ENCODE assay signal across 23 cellular contexts in genomic region chr17:60188727-60189126, GRCh38. TPM values are rescaled to one million over a fixed set of nuclear protein-coding genes. Genes with fewer than 3 reads are reported as not detected.
"Had no signal": no experiment of that assay in that cellular context is flagged by ENCODE, and none has a peak within 500 bp of the region (broad histone marks: within the 10 kb centered on the region; RNA-seq: fewer than 3 reads in every experiment).

No MANE protein-coding gene starts in this region.

- H3K4me1 ChIP-seq: neural progenitor cell, tibial nerve, vagina had no signal

- H3K27ac ChIP-seq: neural progenitor cell, ovary, right atrium auricular region, right lobe of liver, tibial nerve, vagina had no signal

- H3K4me3 ChIP-seq: left lung, lung, neural progenitor cell, ovary, right atrium auricular region, right lobe of liver, smooth muscle cell, tibial nerve, vagina had no signal

- H3K36me3 ChIP-seq: ovary had no signal

- DNase-seq: hippocampal formation; kidney glomerular epithelial cell; left cardiac atrium; left lung; naive B cell; natural killer cell; nephron progenitor cell; ovary; right lobe of liver; stimulated activated CD4-positive, alpha-beta T cell treated with anti-CD3 and anti-CD28 coated beads, Interleukin-1b, Interleukin-23, amount 100 ng/mL, for 48 hours; stimulated activated CD4-positive, alpha-beta T cell treated with anti-CD3 and anti-CD28 coated beads, Interleukin-2, amount 100 ng/mL, for 48 hours; stimulated activated CD4-positive, alpha-beta T cell treated with anti-CD3 and anti-CD28 coated beads, Interleukin-4, amount 100 ng/mL, for 4 hours; stimulated activated CD8-positive, alpha-beta memory T cell treated with anti-CD3 and anti-CD28 coated beads, Interleukin-4, amount 100 ng/mL, for 48 hours; stimulated activated naive CD4-positive, alpha-beta T cell treated with Interleukin-2 at 50 U/mL for 16 hours; stimulated activated naive CD8-positive, alpha-beta T cell treated with anti-CD3 and anti-CD28 coated beads, Interleukin-15, amount 100 ng/mL, for 72 hours; substantia nigra had no signal

- H3K9me3 ChIP-seq: left lung, ovary, right atrium auricular region, right lobe of liver, tibial nerve, vagina had no signal

- H3K27me3 ChIP-seq: left lung, neural progenitor cell, ovary, right atrium auricular region, right lobe of liver, tibial nerve, vagina had no signal

- ATAC-seq: left cardiac atrium; left lung; natural killer cell; stimulated activated memory B cell treated with anti-CD40 and anti-IgM and Interleukin-4, amounts not matched to agents 10 μg/mL and 1 μg/mL and 100 μg/mL, for 72 hours; stimulated activated naive CD8-positive, alpha-beta T cell treated with anti-CD3 and anti-CD28 coated beads, Interleukin-15, amount 100 ng/mL, for 72 hours had no signal

RNA-seq across cellular contexts. Expression of gene CA4, which starts 39.0 kb away (rescaled TPM):
- total RNA-seq: smooth muscle cell, vagina had no signal
